22 cellular contexts compared by ENCODE assay signal in the genomic region with DNA sequence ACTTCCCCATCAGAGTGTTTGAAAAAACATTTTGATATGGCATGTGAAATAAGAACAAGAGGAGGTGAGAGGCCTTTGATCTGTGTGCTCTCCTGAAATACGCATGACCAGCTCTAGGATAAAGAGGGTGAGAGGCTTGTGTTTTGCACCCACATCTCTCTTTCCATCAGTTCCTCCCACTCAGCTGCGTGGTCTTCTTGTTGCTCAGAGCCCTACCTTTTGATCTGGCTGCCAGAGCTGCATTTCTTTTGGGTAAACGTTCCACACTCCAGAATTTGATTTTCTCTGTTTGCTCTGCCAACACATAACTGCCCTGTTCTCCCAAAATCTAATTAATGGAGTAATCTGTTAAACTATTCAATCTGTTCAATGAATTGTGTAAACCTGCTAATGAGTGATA.
"Had no signal": no experiment of that assay in that cellular context is flagged by ENCODE, and none has a peak within 500 bp of the region (broad histone marks: within the 10 kb centered on the region; RNA-seq: fewer than 3 reads in every experiment).

No MANE protein-coding gene starts in this region.

- H3K27me3 ChIP-seq: cardiac muscle cell, foreskin keratinocyte, tibial artery had no signal

- H3K4me3 Mint-ChIP-seq: activated CD4-positive, alpha-beta T cell treated with anti-CD3 and anti-CD28 coated beads, Interleukin-2, amount 10 ng/mL, durations not matched to agents 24 days and 14 days; activated naive CD4-positive, alpha-beta T cell treated with anti-CD3 and anti-CD28 coated beads, Interleukin-2, amount 50 U/mL, for 24 hours; effector memory CD8-positive, alpha-beta T cell; nephron had no signal

- DNase-seq: activated CD4-positive, alpha-beta T cell treated with anti-CD3 and anti-CD28 coated beads, Interleukin-2, amount 10 ng/mL, durations not matched to agents 24 days and 14 days; activated CD4-positive, CD25-positive, alpha-beta regulatory T cell; activated gamma-delta T cell; effector memory CD8-positive, alpha-beta T cell; foreskin keratinocyte; glutamatergic neuron; hippocampal formation; left cardiac atrium; lower lobe of right lung; nucleus accumbens; stimulated activated CD4-positive, alpha-beta T cell treated with anti-CD3 and anti-CD28 coated beads, Interleukin-12 subunit alpha, Interleukin-12 subunit beta, amount 100 ng/mL, for 4 hours; stimulated activated CD4-positive, alpha-beta T cell treated with anti-CD3 and anti-CD28 coated beads, Interleukin-1b, Interleukin-23, amount 100 ng/mL, for 48 hours; stimulated activated CD8-positive, alpha-beta memory T cell treated with anti-CD3 and anti-CD28 coated beads, Interleukin-4, amount 100 ng/mL, for 48 hours; stimulated activated naive CD4-positive, alpha-beta T cell; T-helper 1 cell; T-helper 9 cell; tibial artery had no signal

- FAIRE-seq: islet of Langerhans, urothelium cell line had no signal

- H3K36me3 ChIP-seq: cardiac muscle cell, lower lobe of right lung, tibial artery had no signal

- H3K36me3 Mint-ChIP-seq: activated naive CD4-positive, alpha-beta T cell treated with anti-CD3 and anti-CD28 coated beads, Interleukin-2, amount 50 U/mL, for 24 hours had no signal

- H3K27ac Mint-ChIP-seq: activated CD4-positive, alpha-beta T cell treated with anti-CD3 and anti-CD28 coated beads, Interleukin-2, amount 10 ng/mL, durations not matched to agents 24 days and 14 days; activated naive CD4-positive, alpha-beta T cell treated with anti-CD3 and anti-CD28 coated beads, Interleukin-2, amount 50 U/mL, for 24 hours; effector memory CD8-positive, alpha-beta T cell; nephron had no signal

- H3K9me3 ChIP-seq: lower lobe of right lung, tibial artery had no signal

- H3K9me3 Mint-ChIP-seq: activated CD4-positive, alpha-beta T cell treated with anti-CD3 and anti-CD28 coated beads, Interleukin-2, amount 10 ng/mL, durations not matched to agents 24 days and 14 days; activated naive CD4-positive, alpha-beta T cell treated with anti-CD3 and anti-CD28 coated beads, Interleukin-2, amount 50 U/mL, for 24 hours; nephron had no signal

- H3K27ac ChIP-seq: cardiac muscle cell, foreskin keratinocyte, lower lobe of right lung had no signal

- H3K4me1 ChIP-seq: lower lobe of right lung had no signal

- H3K4me3 ChIP-seq: cardiac muscle cell, lower lobe of right lung, tibial artery had no signal

- H3K4me1 Mint-ChIP-seq: activated CD4-positive, alpha-beta T cell treated with anti-CD3 and anti-CD28 coated beads, Interleukin-2, amount 10 ng/mL, durations not matched to agents 24 days and 14 days had no signal

- ATAC-seq: effector memory CD8-positive, alpha-beta T cell; foreskin keratinocyte; left cardiac atrium; lower lobe of right lung had no signal
